ENCODE assay signal across 8 cellular contexts in the genomic region with DNA sequence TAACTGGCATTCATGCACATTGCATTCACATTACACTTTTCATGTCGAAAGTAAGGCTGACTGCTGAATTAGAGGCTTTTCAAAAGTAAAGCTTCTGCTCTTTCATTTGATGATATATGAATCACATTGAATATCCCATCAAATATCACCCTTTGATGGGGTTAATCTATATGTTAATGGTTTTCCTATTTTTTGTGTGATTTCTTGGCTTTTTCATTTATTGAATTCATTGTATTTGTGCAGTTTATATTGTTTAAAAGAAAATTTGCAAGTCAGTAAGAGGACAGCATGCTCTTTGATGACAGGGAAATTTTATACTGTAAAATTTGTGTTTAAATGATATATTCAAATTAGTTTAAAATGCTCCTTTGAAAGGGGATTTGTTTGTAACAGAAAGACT.
"Had no signal": no experiment of that assay in that cellular context is flagged by ENCODE, and none has a peak within 500 bp of the region (broad histone marks: within the 10 kb centered on the region; RNA-seq: fewer than 3 reads in every experiment).

No MANE protein-coding gene starts in this region.

- H3K9me3 Mint-ChIP-seq: HFFc6 had no signal

- DNase-seq: GM23248, GOT3, H7, IMR-90 had no signal

- H3K4me3 Mint-ChIP-seq: HFFc6 had no signal

- H3K4me3 ChIP-seq: GM23248, HAP-1, K562 had no signal

- ATAC-seq: HCT116, K562 had no signal
